Comparison of ENCODE assay signal across 1 cellular context in genomic region chr1:17089496-17089895, GRCh38.
TF ChIP-seq lines count a peak whose summit lies in the region.

No MANE protein-coding gene starts in this region.

TF ChIP-seq in GM23338, 12 proteins besides CTCF, POLR2A, EP300 and RAD21 (continued from another document):
- TF ChIP-seq REST (IDR thresholded peaks at IDR 0.05; ENCODE audit: unreplicated experiment) (no peak), JUNB (IDR thresholded peaks at IDR 0.05; ENCODE audit: unreplicated experiment) (no peak), STAT1 (IDR thresholded peaks at IDR 0.05; ENCODE audit: unreplicated experiment) (no peak), NANOG (IDR thresholded peaks at IDR 0.05; ENCODE audit: borderline replicate concordance) (no peak), EZH2 (IDR thresholded peaks at IDR 0.05; ENCODE audit: low read depth, unreplicated experiment) (no peak), ZNF462 (CRISPR knock-in tag; IDR thresholded peaks at IDR 0.05) (no peak), POLR2AphosphoS5 (IDR thresholded peaks at IDR 0.05; ENCODE audit: low read depth) (no peak)
- TF ChIP-seq, protein P1, sequence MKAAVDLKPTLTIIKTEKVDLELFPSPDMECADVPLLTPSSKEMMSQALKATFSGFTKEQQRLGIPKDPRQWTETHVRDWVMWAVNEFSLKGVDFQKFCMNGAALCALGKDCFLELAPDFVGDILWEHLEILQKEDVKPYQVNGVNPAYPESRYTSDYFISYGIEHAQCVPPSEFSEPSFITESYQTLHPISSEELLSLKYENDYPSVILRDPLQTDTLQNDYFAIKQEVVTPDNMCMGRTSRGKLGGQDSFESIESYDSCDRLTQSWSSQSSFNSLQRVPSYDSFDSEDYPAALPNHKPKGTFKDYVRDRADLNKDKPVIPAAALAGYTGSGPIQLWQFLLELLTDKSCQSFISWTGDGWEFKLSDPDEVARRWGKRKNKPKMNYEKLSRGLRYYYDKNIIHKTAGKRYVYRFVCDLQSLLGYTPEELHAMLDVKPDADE (IDR thresholded peaks at IDR 0.05), result no peak
